Comparison of ENCODE assay signal across 21 cellular contexts in the genomic region with DNA sequence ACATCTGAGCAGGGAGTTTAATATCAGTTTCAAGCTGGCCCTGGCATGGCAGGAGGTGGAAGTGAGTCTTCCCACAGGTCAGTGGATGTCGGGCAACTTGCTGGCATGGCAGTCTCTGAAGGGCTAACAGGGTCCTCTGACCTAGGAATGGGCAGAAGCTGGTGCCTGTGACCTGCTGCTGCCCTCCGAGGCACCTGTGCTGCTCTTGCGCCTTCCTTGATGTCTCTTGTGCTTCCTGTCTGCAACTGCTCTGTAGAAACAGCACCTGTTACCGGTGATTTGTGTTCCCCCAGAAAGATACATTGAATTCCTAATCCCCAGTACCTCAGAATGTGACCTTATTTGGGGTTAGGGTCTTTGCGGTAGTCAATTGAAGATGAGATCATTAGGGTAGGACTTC.
DNase-seq lines count a peak whose midpoint lies in the region; ATAC-seq and TF ChIP-seq lines count a peak whose summit lies in the region.
"Had no signal": no experiment of that assay in that cellular context is flagged by ENCODE, and none has a peak within 500 bp of the region (broad histone marks: within the 10 kb centered on the region; RNA-seq: fewer than 3 reads in every experiment).

No MANE protein-coding gene starts in this region.

- H3K9me3 Mint-ChIP-seq in activated naive CD8-positive, alpha-beta T cell treated with anti-CD3 and anti-CD28 coated beads, Interleukin-2, amount 10 ng/mL, durations not matched to agents 7 days and 5 days: no peaks in the 10 kb centered on the region
- no peaks in the 10 kb centered on the region for H3K9me3 Mint-ChIP-seq in activated naive CD8-positive, alpha-beta T cell treated with anti-CD3 and anti-CD28 coated beads for 36 hours
- H3K9me3 Mint-ChIP-seq: CD4-positive, alpha-beta T cell; GM23338; H9 had no signal

- no peak overlapping the region for H3K9ac ChIP-seq in neural cell (ENCODE audit: low read length)
- H3K9ac ChIP-seq: BLaER1 treated with 17β-estradiol and CSF1 and Interleukin-3, amounts not matched to agents 10 nM and 100 nM had no signal

- no peaks in the 10 kb centered on the region for H3K79me2 ChIP-seq in neural cell (replicated peaks; ENCODE audit: insufficient read depth, low read length)

- H3K4me1 ChIP-seq in spleen: no peaks in the 10 kb centered on the region
- H3K4me1 ChIP-seq in esophagus squamous epithelium: no peaks in the 10 kb centered on the region
- H3K4me1 ChIP-seq: A549, BE2C had no signal

- peaks cover 9% of the 10 kb centered on the region for H3K27me3 Mint-ChIP-seq in activated naive CD8-positive, alpha-beta T cell treated with anti-CD3 and anti-CD28 coated beads, Interleukin-2, amount 10 ng/mL, durations not matched to agents 7 days and 5 days
- H3K27me3 Mint-ChIP-seq in activated naive CD8-positive, alpha-beta T cell treated with anti-CD3 and anti-CD28 coated beads for 36 hours: peaks cover 10% of the 10 kb centered on the region

- no peak for ATAC-seq in activated naive CD8-positive, alpha-beta T cell treated with anti-CD3 and anti-CD28 coated beads, Interleukin-2, amount 10 ng/mL, durations not matched to agents 7 days and 5 days (ENCODE audit: low read depth)
- ATAC-seq: A549, GM23338, HCT116 had no signal

- H3K4me1 Mint-ChIP-seq in activated naive CD8-positive, alpha-beta T cell treated with anti-CD3 and anti-CD28 coated beads, Interleukin-2, amount 10 ng/mL, durations not matched to agents 7 days and 5 days: no peaks in the 10 kb centered on the region
- H3K4me1 Mint-ChIP-seq in activated naive CD8-positive, alpha-beta T cell treated with anti-CD3 and anti-CD28 coated beads for 36 hours: peaks cover 3% of the 10 kb centered on the region
- H3K4me1 Mint-ChIP-seq: GM23338 had no signal

- TF ChIP-seq RAD21 in neural cell (conservative IDR thresholded peaks at IDR 0.05): no peak

- no peaks in the 10 kb centered on the region for H4K20me1 ChIP-seq in neural cell (ENCODE audit: insufficient read depth)
- H4K20me1 ChIP-seq: BLaER1 treated with 17β-estradiol and CSF1 and Interleukin-3, amounts not matched to agents 10 nM and 100 nM had no signal

- no peak overlapping the region for H3K27ac Mint-ChIP-seq in activated naive CD8-positive, alpha-beta T cell treated with anti-CD3 and anti-CD28 coated beads, Interleukin-2, amount 10 ng/mL, durations not matched to agents 7 days and 5 days
- H3K27ac Mint-ChIP-seq in activated naive CD8-positive, alpha-beta T cell treated with anti-CD3 and anti-CD28 coated beads for 36 hours: no peak overlapping the region
- H3K27ac Mint-ChIP-seq: CD14-positive monocyte; CD4-positive, alpha-beta T cell; CD8-positive, alpha-beta memory T cell; GM23338; H9 had no signal

- H3K27ac ChIP-seq in neural cell (ENCODE audit: low read length): peak overlapping the region; percentile 26
- no peak overlapping the region for H3K27ac ChIP-seq in spleen
- H3K27ac ChIP-seq in esophagus squamous epithelium: no peak overlapping the region
- H3K27ac ChIP-seq: A549; BLaER1 treated with 17β-estradiol and CSF1 and Interleukin-3, amounts not matched to agents 10 nM and 100 nM had no signal

- TF ChIP-seq CTCF in neural cell (IDR thresholded peaks at IDR 0.05; ENCODE audit: poor library complexity, severe bottlenecking) (no peak), spleen (IDR thresholded peaks at IDR 0.05 in 8 of 11, conservative IDR thresholded peaks at IDR 0.05 in 3 of 11) (no peak), esophagus squamous epithelium (IDR thresholded peaks at IDR 0.05) (no peak)

- peak overlapping the region; percentile 5 for H3K4me3 ChIP-seq in neural cell (ENCODE audit: low read length)
- H3K4me3 ChIP-seq in spleen: no peak overlapping the region
- H3K4me3 ChIP-seq in esophagus squamous epithelium: no peak overlapping the region
- H3K4me3 ChIP-seq: A549; BLaER1 treated with 17β-estradiol and CSF1 and Interleukin-3, amounts not matched to agents 10 nM and 100 nM; GM23338 had no signal

- H3K27me3 ChIP-seq in neural cell (ENCODE audit: insufficient read depth, low read depth, low read length) (no peaks in the 10 kb centered on the region), spleen (replicated peaks in 1 of 7) (peaks cover 0 to 32% (median 0%) of the 10 kb centered on the region in 7 donors), esophagus squamous epithelium (peaks cover 0 to 66% (median 0%) of the 10 kb centered on the region in 4 donors)
- H3K27me3 ChIP-seq: BLaER1 treated with 17β-estradiol and CSF1 and Interleukin-3, amounts not matched to agents 10 nM and 100 nM had no signal

- no peaks in the 10 kb centered on the region for H3F3A ChIP-seq in neural cell (ENCODE audit: insufficient read depth, low read length, poor library complexity, severe bottlenecking)

- H3K9me3 ChIP-seq in neural cell (ENCODE audit: low read length): no peaks in the 10 kb centered on the region
- H3K9me3 ChIP-seq in spleen: peaks cover 0 to 7% (median 0%) of the 10 kb centered on the region in 8 donors
- no peaks in the 10 kb centered on the region for H3K9me3 ChIP-seq in esophagus squamous epithelium
- H3K9me3 ChIP-seq: A549, BE2C had no signal

- H3K9me2 ChIP-seq in neural cell (ENCODE audit: insufficient read depth, low read length): no peaks in the 10 kb centered on the region

- H3K36me3 Mint-ChIP-seq in activated naive CD8-positive, alpha-beta T cell treated with anti-CD3 and anti-CD28 coated beads, Interleukin-2, amount 10 ng/mL, durations not matched to agents 7 days and 5 days: no peaks in the 10 kb centered on the region
- no peaks in the 10 kb centered on the region for H3K36me3 Mint-ChIP-seq in activated naive CD8-positive, alpha-beta T cell treated with anti-CD3 and anti-CD28 coated beads for 36 hours
- H3K36me3 Mint-ChIP-seq: CD8-positive, alpha-beta memory T cell had no signal

- H3K4me3 Mint-ChIP-seq in activated naive CD8-positive, alpha-beta T cell treated with anti-CD3 and anti-CD28 coated beads, Interleukin-2, amount 10 ng/mL, durations not matched to agents 7 days and 5 days: no peak overlapping the region
- H3K4me3 Mint-ChIP-seq in activated naive CD8-positive, alpha-beta T cell treated with anti-CD3 and anti-CD28 coated beads for 36 hours: no peak overlapping the region
- H3K4me3 Mint-ChIP-seq: CD14-positive monocyte; CD4-positive, alpha-beta T cell; CD8-positive, alpha-beta memory T cell; GM23338; H9 had no signal

- H3K36me3 ChIP-seq in neural cell (ENCODE audit: insufficient read depth, low read length) (no peaks in the 10 kb centered on the region), spleen (no peaks in the 10 kb centered on the region), esophagus squamous epithelium (no peaks in the 10 kb centered on the region)
- H3K36me3 ChIP-seq: BE2C; BLaER1 treated with 17β-estradiol and CSF1 and Interleukin-3, amounts not matched to agents 10 nM and 100 nM had no signal

- no peak overlapping the region for H3K4me2 ChIP-seq in neural cell (ENCODE audit: low read length)
- H3K4me2 ChIP-seq: A549, GM23338 had no signal

- WGBS in spleen, 5 donors: 51 to 70% (median 62%) methylated on average over 5 of the region's 5 CpGs
- 44 to 63% methylated on average over 3 to 5 of the region's 5 CpGs for WGBS in esophagus squamous epithelium, 2 donors

- H2AFZ ChIP-seq in neural cell (ENCODE audit: low read depth, low read length): no peak overlapping the region
- H2AFZ ChIP-seq: GM23338 had no signal

- intact Hi-C loops in spleen (cut with DNase I; ENCODE audit: low total_unique reads) (no loop called here), esophagus squamous epithelium (cut with DNase I) (no loop called here)

- POLR2A ChIA-PET in activated naive CD8-positive, alpha-beta T cell treated with anti-CD3 and anti-CD28 coated beads, Interleukin-2, amount 10 ng/mL, durations not matched to agents 7 days and 5 days (lab: Charles Lee): no interaction called here

- no peak for TF ChIP-seq EP300 in neural cell (conservative IDR thresholded peaks at IDR 0.05; ENCODE audit: poor library complexity, severe bottlenecking)

- TF ChIP-seq POLR2A in spleen (IDR thresholded peaks at IDR 0.05) (no peak), esophagus squamous epithelium (IDR thresholded peaks at IDR 0.05) (no peak)

- DNase-seq in activated naive CD8-positive, alpha-beta T cell treated with anti-CD3 and anti-CD28 coated beads, Interleukin-2, amount 10 ng/mL, durations not matched to agents 7 days and 5 days: peak; percentile 8
- no peak for DNase-seq in activated naive CD8-positive, alpha-beta T cell treated with anti-CD3 and anti-CD28 coated beads for 36 hours
- DNase-seq in spleen: peak; percentile 41
- DNase-seq in DMS79 treated with DMSO at 0.1 percent for 48 hours (lab: John Stamatoyannopoulos, UW): no peak
- DNase-seq in esophagus squamous epithelium (lab: John Stamatoyannopoulos, UW): no peak
- DNase-seq: 8988T; ACHN; AML-193; BE2C; CD4-positive, alpha-beta T cell; CD8-positive, alpha-beta memory T cell; DMS 273 treated with DMSO at 0.1 percent for 48 hours; DMS79; GF-D8; H9 had no signal

TF ChIP-seq in neural cell, 6 proteins besides CTCF, POLR2A, EP300 and RAD21:
- TF ChIP-seq MXI1 (conservative IDR thresholded peaks at IDR 0.05; ENCODE audit: poor library complexity, severe bottlenecking) (no peak), EZH2 (IDR thresholded peaks at IDR 0.05; ENCODE audit: borderline replicate concordance, insufficient read depth, low read length, poor library complexity, severe bottlenecking) (no peak), SMC3 (conservative IDR thresholded peaks at IDR 0.05; ENCODE audit: poor library complexity) (no peak), TAF1 (IDR thresholded peaks at IDR 0.05; ENCODE audit: low read depth) (no peak)
TF ChIP-seq in neural cell: peak in this region for 0.

Comparison
In these comparisons a context has a peak if more than half of its experiments do, and no peak if none do; other contexts are left out.
1. DNase-seq: peak in activated naive CD8-positive, alpha-beta T cell treated with anti-CD3 and anti-CD28 coated beads, Interleukin-2, amount 10 ng/mL, durations not matched to agents 7 days and 5 days (single experiment) and spleen (single experiment); none in activated naive CD8-positive, alpha-beta T cell treated with anti-CD3 and anti-CD28 coated beads for 36 hours (single experiment), DMS79 treated with DMSO at 0.1 percent for 48 hours (single experiment) and esophagus squamous epithelium (single experiment).